26 cellular contexts compared by ENCODE assay signal in the genomic region with DNA sequence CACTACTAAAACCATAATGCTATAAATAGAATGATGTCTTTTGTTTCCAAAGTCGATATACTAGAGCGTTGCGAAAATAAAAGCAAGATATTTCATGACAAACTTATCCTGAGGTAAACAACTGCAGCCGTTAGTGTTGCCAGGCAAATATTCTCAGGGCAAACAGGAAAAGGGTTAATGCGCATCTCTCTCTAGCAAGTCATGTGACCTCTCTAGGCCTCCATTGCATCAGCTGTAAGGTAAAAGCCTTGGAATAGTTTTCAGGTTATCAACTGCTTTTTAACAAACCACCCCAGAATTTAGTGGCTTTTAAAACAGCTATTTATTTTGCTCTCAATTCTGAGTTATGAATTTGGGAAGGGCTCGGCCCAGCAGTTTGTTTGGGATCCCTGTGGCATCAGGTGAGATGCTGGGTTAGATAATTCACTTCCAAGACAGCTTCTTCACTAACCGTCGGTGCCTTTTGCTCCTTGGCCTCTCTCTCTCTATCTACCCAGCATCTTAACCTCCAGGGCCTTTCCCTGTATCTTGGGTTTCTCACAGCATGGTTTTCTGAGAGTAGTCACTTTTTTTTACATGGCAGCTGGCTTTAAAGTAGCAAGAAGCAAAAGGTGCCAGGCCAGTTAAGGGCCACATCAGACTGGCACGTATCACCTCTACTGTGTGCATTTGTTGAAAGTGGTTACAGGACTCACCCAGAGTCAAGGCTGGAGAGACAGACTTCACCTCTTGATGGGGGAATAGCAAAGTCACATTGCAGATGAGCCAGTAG. TPM values are rescaled to one million over a fixed set of nuclear protein-coding genes. Genes with fewer than 3 reads are reported as not detected.
DNase-seq lines count a peak whose midpoint lies in the region; ATAC-seq, FAIRE-seq and TF ChIP-seq lines count a peak whose summit lies in the region.
"Had no signal": no experiment of that assay in that cellular context is flagged by ENCODE, and none has a peak within 500 bp of the region (broad histone marks: within the 10 kb centered on the region; RNA-seq: fewer than 3 reads in every experiment).

No MANE protein-coding gene starts in this region.

- H3K36me3 ChIP-seq in GM23338 (ENCODE audit: insufficient read depth) (peaks cover 6% of the 10 kb centered on the region; the same call in 1 of the 2 replicates), HUES48 (ENCODE audit: control insufficient read depth, insufficient read depth, low read length) (peaks cover 46% of the 10 kb centered on the region), K562 (ENCODE audit: control insufficient read depth, insufficient read depth, low read length) (no peaks in the 10 kb centered on the region; the same call in 2 of the 3 replicates)
- H3K36me3 ChIP-seq: ascending aorta, BE2C, ovary had no signal

- H3K27ac Mint-ChIP-seq in GM23338, result peak overlapping the region; percentile 98
- H3K27ac Mint-ChIP-seq: activated naive CD8-positive, alpha-beta T cell treated with anti-CD3 and anti-CD28 coated beads, Interleukin-2, amount 10 ng/mL, durations not matched to agents 7 days and 5 days; CD8-positive, alpha-beta T cell; nephron; stimulated activated naive B cell treated with anti-CD40 and anti-IgM and Interleukin-4, amounts not matched to agents 10 μg/mL and 1 μg/mL and 100 μg/mL, for 72 hours had no signal

- peak overlapping the region; percentile 85 for H3K27ac ChIP-seq in GM23338 (ENCODE audit: low read depth)
- peak overlapping the region; percentile 17 for H3K27ac ChIP-seq in HUES48 (ENCODE audit: low read depth, low read length)
- peak overlapping the region; percentile 65 for H3K27ac ChIP-seq in K562 (ENCODE audit: extremely low read depth, low read depth, low read length)
- H3K27ac ChIP-seq: epithelial cell of prostate, ovary, SJCRH30, suprapubic skin, upper lobe of left lung had no signal

- no peaks in the 10 kb centered on the region for H3K9me1 ChIP-seq in K562 (ENCODE audit: control insufficient read depth, insufficient read depth, low read length)

- H2AFZ ChIP-seq in GM23338 (no peak overlapping the region), K562 (ENCODE audit: low read depth, low read length) (peak overlapping the region; percentile 56)

- H3K9me3 ChIP-seq in HUES48 (ENCODE audit: control insufficient read depth, insufficient read depth, low read length) (no peaks in the 10 kb centered on the region), K562 (replicated peaks; ENCODE audit: control insufficient read depth, insufficient read depth, low read depth, low read length) (no peaks in the 10 kb centered on the region)
- H3K9me3 ChIP-seq: BE2C, ovary, SJCRH30, suprapubic skin, upper lobe of left lung had no signal

- peak; percentile 10; the same call in 1 of the 2 replicates for TF ChIP-seq EP300 in K562 (IDR thresholded peaks at IDR 0.05; ENCODE audit: low read length)

- peak; percentile 69 for DNase-seq in GM23338 (ENCODE audit: low spot score)
- peak in 1 of 4 experiments; percentile 39 for DNase-seq in K562 (ENCODE audit: extremely low read depth in 1 of 4, low spot score in 3 of 4)
- peak; percentile 29 for DNase-seq in iPS-NIHi11 (ENCODE audit: low spot score)
- no peak for DNase-seq in NCI-H2081 treated with DMSO at 0.1 percent for 48 hours (lab: John Stamatoyannopoulos, UW)
- no peak for DNase-seq in MV-4-11 (lab: John Stamatoyannopoulos, UW)
- no peak for DNase-seq in ecto neural progenitor cell (ENCODE audit: low spot score)
- DNase-seq: activated naive CD8-positive, alpha-beta T cell treated with anti-CD3 and anti-CD28 coated beads, Interleukin-2, amount 10 ng/mL, durations not matched to agents 7 days and 5 days; BE2C; CD8-positive, alpha-beta T cell; effector CD4-positive, alpha-beta T cell; left cardiac atrium; NCI-H146; NCI-H446 treated with DMSO at 0.1 percent for 48 hours; NCI-H82; ovary; SJCRH30; stimulated activated naive B cell treated with anti-CD40 and anti-IgM and Interleukin-4, amounts not matched to agents 10 μg/mL and 1 μg/mL and 100 μg/mL, for 72 hours; T1000; upper lobe of left lung had no signal

- peak overlapping the region; percentile 16; the same call in 1 of the 3 replicates for H3K4me3 Mint-ChIP-seq in GM23338
- H3K4me3 Mint-ChIP-seq: activated naive CD8-positive, alpha-beta T cell treated with anti-CD3 and anti-CD28 coated beads, Interleukin-2, amount 10 ng/mL, durations not matched to agents 7 days and 5 days; CD8-positive, alpha-beta T cell; nephron; stimulated activated naive B cell treated with anti-CD40 and anti-IgM and Interleukin-4, amounts not matched to agents 10 μg/mL and 1 μg/mL and 100 μg/mL, for 72 hours had no signal

- BruUV-seq in K562 (replicated peaks; lab: Mats Ljungman, UMichigan), result no TSS peak

- peaks cover 56% of the 10 kb centered on the region for H3K36me3 Mint-ChIP-seq in GM23338 (ENCODE audit: low read depth)

- H3K4me1 ChIP-seq in GM23338 (ENCODE audit: insufficient read depth) (peaks cover 18% of the 10 kb centered on the region), HUES48 (ENCODE audit: control insufficient read depth, insufficient read depth, low read length) (peaks cover 17% of the 10 kb centered on the region), K562 (replicated peaks in 1 of 2; ENCODE audit: control insufficient read depth in 2 of 2, insufficient read depth in 2 of 2, low read length in 2 of 2) (peaks cover 37 to 49% of the 10 kb centered on the region in 2 experiments)
- H3K4me1 ChIP-seq: BE2C, SJCRH30, suprapubic skin had no signal

- H3K9ac ChIP-seq in HUES48 (ENCODE audit: low read depth, low read length) (peak overlapping the region; percentile 52), K562 (ENCODE audit: insufficient read depth in 1 of 2, low read depth in 2 of 2, low read length in 2 of 2) (peak overlapping the region in 1 of 2 experiments; percentile 30; a peak in 2 of 4 replicates)

- H3F3A ChIP-seq in GM23338 (replicated peaks; ENCODE audit: low read depth), result no peaks in the 10 kb centered on the region; the same call in 1 of the 2 replicates

- H3K4me2 ChIP-seq in GM23338, result no peak overlapping the region
- H3K4me2 ChIP-seq in K562 (ENCODE audit: insufficient read depth, low read length), result peak overlapping the region; percentile 22; the same call in 1 of the 2 replicates

- H3K27me3 Mint-ChIP-seq in GM23338 (ENCODE audit: insufficient read depth, low read depth, poor library complexity), result peaks cover 4% of the 10 kb centered on the region
- H3K27me3 Mint-ChIP-seq: activated naive CD8-positive, alpha-beta T cell treated with anti-CD3 and anti-CD28 coated beads, Interleukin-2, amount 10 ng/mL, durations not matched to agents 7 days and 5 days; stimulated activated naive B cell treated with anti-CD40 and anti-IgM and Interleukin-4, amounts not matched to agents 10 μg/mL and 1 μg/mL and 100 μg/mL, for 72 hours had no signal

- 40% methylated on average over 9 of the region's 9 CpGs for WGBS in K562 (ENCODE audit: insufficient coverage, low coverage, missing lambda C conversion rate)

- no peak for TF ChIP-seq RAD21 in K562 (CRISPR knock-in tag; conservative IDR thresholded peaks at IDR 0.05 in 1 of 2, IDR thresholded peaks at IDR 0.05 in 1 of 2)

- H3K79me2 ChIP-seq in GM23338 (replicated peaks; ENCODE audit: insufficient read depth) (peaks cover 10% of the 10 kb centered on the region), K562 (ENCODE audit: control insufficient read depth, insufficient read depth, low read length) (no peaks in the 10 kb centered on the region)

- no peak for TF ChIP-seq POLR2A in K562 (conservative IDR thresholded peaks at IDR 0.05)

- H3K4me1 Mint-ChIP-seq in GM23338, result peaks cover 22% of the 10 kb centered on the region
- H3K4me1 Mint-ChIP-seq: nephron had no signal

- ATAC-seq in GM23338 (peak; percentile 43; the same call in 2 of the 3 replicates), K562 (peak; percentile 14; the same call in 2 of the 3 replicates), HG03442 (IDR thresholded peaks at IDR 0.05; ENCODE audit: unreplicated experiment) (no peak)
- ATAC-seq: CD8-positive, alpha-beta T cell; stimulated activated naive B cell treated with anti-CD40 and anti-IgM and Interleukin-4, amounts not matched to agents 10 μg/mL and 1 μg/mL and 100 μg/mL, for 72 hours had no signal

- TF ChIP-seq CTCF in GM23338 (conservative IDR thresholded peaks at IDR 0.05; ENCODE audit: low read depth in 2 of 2) (no peak), K562 (IDR thresholded peaks at IDR 0.05 in 2 of 3, conservative IDR thresholded peaks at IDR 0.05 in 1 of 3; ENCODE audit: insufficient read depth in 2 of 3, low read depth in 1 of 3, low read length in 3 of 3) (no peak)

- H3K27me3 ChIP-seq in GM23338 (ENCODE audit: insufficient read depth), result no peaks in the 10 kb centered on the region
- no peaks in the 10 kb centered on the region for H3K27me3 ChIP-seq in HUES48 (ENCODE audit: control insufficient read depth, insufficient read depth, low read length)
- H3K27me3 ChIP-seq in K562 (ENCODE audit: control insufficient read depth in 2 of 2, insufficient read depth in 2 of 2, low read length in 2 of 2), result no peaks in the 10 kb centered on the region
- H3K27me3 ChIP-seq: ascending aorta, BE2C, ovary, SJCRH30, suprapubic skin, upper lobe of left lung had no signal

- H3K9me2 ChIP-seq in GM23338 (ENCODE audit: insufficient read depth), result peaks cover 8% of the 10 kb centered on the region

- H3K9me3 Mint-ChIP-seq in GM23338, result peaks cover 22% of the 10 kb centered on the region

- intact Hi-C loops in K562 (cut with micrococcal nuclease), result no loop called here

- POLR2A ChIA-PET in K562 (lab: Yijun Ruan, JAX), result no interaction called here

- H4K20me1 ChIP-seq in GM23338 (replicated peaks; ENCODE audit: insufficient read depth) (no peaks in the 10 kb centered on the region), K562 (replicated peaks; ENCODE audit: control insufficient read depth, insufficient read depth, low read length) (no peaks in the 10 kb centered on the region)

- FAIRE-seq in K562 (lab: Jason Lieb, UNC), result no peak
- FAIRE-seq: H54 had no signal

- in situ Hi-C loops in K562 (cut with MboI), result no loop called here

- CTCF ChIA-PET in K562 (lab: Yijun Ruan, JAX; ENCODE audit: low intra/inter-chr PET ratio), result no interaction called here

- H3K4me3 ChIP-seq in GM23338, result no peak overlapping the region
- H3K4me3 ChIP-seq in HUES48 (ENCODE audit: low read depth, low read length), result no peak overlapping the region
- H3K4me3 ChIP-seq in K562, result no peak overlapping the region
- H3K4me3 ChIP-seq: ascending aorta, ovary, SJCRH30, suprapubic skin, upper lobe of left lung had no signal

RNA-seq across cellular contexts. Expression of a gene that starts 39.2 kb away (rescaled TPM):
- 33.7 and 36.5 TPM in 2 replicates for total RNA-seq in GM23338 (2014; rRNA removed; shearing (Covaris generic))
- polyA plus RNA-seq in GM23338 (2016; fragmentation: Nextera tagmentation; extraction: Ambion mirVana) (56.2 and 72.4 TPM in 2 replicates), K562 (2011; rRNA removed) (35.9 and 57.9 TPM in 2 replicates), K562 (2014; fragmentation: Illumina TruSeq; extraction: Trizol) (114 and 123 TPM in 2 replicates), K562 (2014; fragmentation: Nextera tagmentation; extraction: Ambion mirVana) (100 to 1,000 TPM in 1 of 2 experiments, 10 to 100 TPM in 1; 88.3 to 162 TPM), K562 (2014; rRNA removed) (123 and 141 TPM in 2 replicates)
- 15.2 and 38.3 TPM in 2 replicates for total RNA-seq in K562 (2011; cell fraction: chromatin; rRNA removed; ENCODE audit: low replicate concordance)
- 10.5 and 12.2 TPM in 2 replicates for total RNA-seq in K562 (2011; cell fraction: nucleolus; rRNA removed)
- total RNA-seq in K562 (2011; cell fraction: nucleoplasm; rRNA removed), result 10.1 and 13.8 TPM in 2 replicates
- total RNA-seq in K562 (2014; rRNA removed) (66.8 and 80.1 TPM in 2 replicates), K562 (2014; rRNA removed; fragmentation: Illumina TruSeq; extraction: Trizol) (119 and 142 TPM in 2 replicates), K562 (2015; rRNA removed; fragmentation: Illumina TruSeq; extraction: Trizol) (140 and 148 TPM in 2 replicates), K562 (2021) (65.7 and 70.7 TPM in 2 replicates)
- 6.3 and 12.5 TPM in 2 replicates for polyA plus RNA-seq in K562 (2011; cell fraction: cytosol; rRNA removed)
- 31.6 and 33.6 TPM in 2 replicates for polyA plus RNA-seq in K562 (2011; cell fraction: nucleus; rRNA removed)
- polyA plus RNA-seq in K562 (2012), result 38.2 and 83.0 TPM in 2 replicates
- polyA minus RNA-seq in K562 (2011; rRNA and poly(A)+ RNA removed), result 46.1 and 49.2 TPM in 2 replicates
- 14.5 and 19.7 TPM in 2 replicates for polyA minus RNA-seq in K562 (2011; cell fraction: cytosol; rRNA and poly(A)+ RNA removed)
- polyA minus RNA-seq in K562 (2011; cell fraction: nucleus; rRNA and poly(A)+ RNA removed), result 18.6 and 26.7 TPM in 2 replicates

Comparison
In these comparisons a context has a peak if more than half of its experiments do, and no peak if none do; other contexts are left out.
1. DNase-seq: peak in GM23338 (single experiment) and iPS-NIHi11 (single experiment); none in NCI-H2081 treated with DMSO at 0.1 percent for 48 hours (single experiment), MV-4-11 (single experiment) and ecto neural progenitor cell (single experiment).
2. H3K27ac ChIP-seq: peak in every context shown above with its lines; median percentile 85 in GM23338; 65 in K562; 17 in HUES48.